ENCODE assay signal across 8 cellular contexts in genomic region chr12:12356886-12357696, GRCh38. TPM values are rescaled to one million over a fixed set of nuclear protein-coding genes. Genes with fewer than 3 reads are reported as not detected.
DNase-seq lines count a peak whose midpoint lies in the region; ATAC-seq lines count a peak whose summit lies in the region.

BORCS5 (plus strand) TSS chr12:12357078; CDS start chr12:12357452, 374 bp downstream.

- DNase-seq in D341Med (ENCODE audit: low spot score) = peak; percentile 95
- peak; percentile 100 for DNase-seq in NT2/D1 (ENCODE audit: low read depth, low spot score)
- peak; percentile 92 for DNase-seq in activated CD8-positive, alpha-beta memory T cell treated with anti-CD3 and anti-CD28 coated beads, Interleukin-2, amount 50 U/mL, for 1 hour (ENCODE audit: extremely low read depth)
- peak; percentile 98 for DNase-seq in mesendoderm
- DNase-seq in stimulated activated CD8-positive, alpha-beta memory T cell treated with anti-CD3 and anti-CD28 coated beads, Interleukin-15, amount 100 ng/mL, for 1 hour (ENCODE audit: low read depth) = peak; percentile 94

- H3K27ac ChIP-seq in HUES48 (ENCODE audit: low read depth, low read length) (peak within 1 kb of the TSS; percentile 91), mesendoderm (ENCODE audit: low read depth, low read length) (peak within 1 kb of the TSS; percentile 45)

- H3K36me3 ChIP-seq in HUES48 (ENCODE audit: control insufficient read depth, insufficient read depth, low read length) (no peaks in the 10 kb centered on the region), NT2/D1 (ENCODE audit: insufficient read depth, insufficient read length, low read length) (no peaks in the 10 kb centered on the region), endocrine pancreas (ENCODE audit: control insufficient read depth, insufficient read depth, low read length) (no peaks in the 10 kb centered on the region), mesendoderm (ENCODE audit: control insufficient read depth, insufficient read depth, low read length) (no peaks in the 10 kb centered on the region)

- H3K4ac ChIP-seq in mesendoderm (ENCODE audit: low read depth, low read length) = no peak within 1 kb of the TSS

- no peak within 1 kb of the TSS for H3K18ac ChIP-seq in mesendoderm (ENCODE audit: low read length)

- peak within 1 kb of the TSS; percentile 81 for H3K23ac ChIP-seq in mesendoderm (ENCODE audit: low read length)

- no CpG with 5 or more reads among the region's 70 CpGs for WGBS in mesendoderm (ENCODE audit: extremely low coverage, insufficient coverage, low lambda C conversion rate)

- no peak within 1 kb of the TSS for H4K8ac ChIP-seq in mesendoderm (ENCODE audit: low read depth, low read length)

- no peaks in the 10 kb centered on the region for H3K27me3 ChIP-seq in HUES48 (ENCODE audit: control insufficient read depth, insufficient read depth, low read length)
- no peaks in the 10 kb centered on the region for H3K27me3 ChIP-seq in NT2/D1 (ENCODE audit: insufficient read depth, insufficient read length)
- H3K27me3 ChIP-seq in endocrine pancreas (ENCODE audit: control insufficient read depth, insufficient read depth, low read length) = no peaks in the 10 kb centered on the region
- no peaks in the 10 kb centered on the region for H3K27me3 ChIP-seq in mesendoderm (ENCODE audit: insufficient read depth, low read length, poor library complexity)

- peak within 1 kb of the TSS; percentile 41 for H3K4me2 ChIP-seq in mesendoderm (ENCODE audit: low read length)

- H3K4me1 ChIP-seq in HUES48 (ENCODE audit: control insufficient read depth, insufficient read depth, low read length) (peaks cover 16% of the 10 kb centered on the region), NT2/D1 (ENCODE audit: insufficient read depth, insufficient read length) (no peaks in the 10 kb centered on the region), endocrine pancreas (ENCODE audit: control insufficient read depth, insufficient read depth, low read length) (peaks cover 11% of the 10 kb centered on the region), mesendoderm (ENCODE audit: control insufficient read depth, low read depth, low read length) (peaks cover 2% of the 10 kb centered on the region)

- H3K9ac ChIP-seq in HUES48 (ENCODE audit: low read depth, low read length) (peak within 1 kb of the TSS; percentile 53), NT2/D1 (ENCODE audit: insufficient read length, low read depth) (peak within 1 kb of the TSS; percentile 98), endocrine pancreas (ENCODE audit: control insufficient read depth, insufficient read depth, low read length) (peak within 1 kb of the TSS; percentile 70), mesendoderm (ENCODE audit: low read length) (peak within 1 kb of the TSS; percentile 88)

- H4K5ac ChIP-seq in mesendoderm (ENCODE audit: low read length) = peak within 1 kb of the TSS; percentile 89

- H3K9me3 ChIP-seq in HUES48 (ENCODE audit: control insufficient read depth, insufficient read depth, low read length) (no peaks in the 10 kb centered on the region), NT2/D1 (ENCODE audit: insufficient read depth, low read length) (no peaks in the 10 kb centered on the region), endocrine pancreas (ENCODE audit: control insufficient read depth, low read length) (no peaks in the 10 kb centered on the region)

- ATAC-seq in GM21390 (IDR thresholded peaks at IDR 0.05; ENCODE audit: unreplicated experiment) = peak; percentile 86

- no peak within 1 kb of the TSS for H2AK5ac ChIP-seq in mesendoderm (ENCODE audit: low read length)

- no peak within 1 kb of the TSS for H2BK15ac ChIP-seq in mesendoderm (replicated peaks; ENCODE audit: low read depth)

- peak within 1 kb of the TSS; percentile 95 for H3K56ac ChIP-seq in mesendoderm (ENCODE audit: low read length)

- H3K4me3 ChIP-seq in HUES48 (ENCODE audit: low read depth, low read length) = peak within 1 kb of the TSS; percentile 79
- peak within 1 kb of the TSS; percentile 93 for H3K4me3 ChIP-seq in NT2/D1 (ENCODE audit: insufficient read length, low read depth)
- H3K4me3 ChIP-seq in endocrine pancreas (ENCODE audit: control insufficient read depth, insufficient read depth, low read length) = peak within 1 kb of the TSS; percentile 79
- peak within 1 kb of the TSS; percentile 88 for H3K4me3 ChIP-seq in mesendoderm (ENCODE audit: low read length)

- no peaks in the 10 kb centered on the region for H3K79me2 ChIP-seq in mesendoderm (ENCODE audit: control insufficient read depth, insufficient read depth, low read length)

- H2BK120ac ChIP-seq in mesendoderm (ENCODE audit: low read depth, low read length) = no peak within 1 kb of the TSS

- no peaks in the 10 kb centered on the region for H3K79me1 ChIP-seq in mesendoderm (ENCODE audit: low read length)

- no peak within 1 kb of the TSS for H2BK5ac ChIP-seq in mesendoderm (ENCODE audit: low read length)

RNA-seq across cellular contexts. Expression of gene BORCS5, which starts in this region (rescaled TPM):
- polyA plus RNA-seq in mesendoderm (2013, experiment 1 of 2) = 6.3 TPM
- polyA plus RNA-seq in mesendoderm (2013, experiment 2 of 2) = 6.2 TPM

Comparison
In these comparisons a context has a peak if more than half of its experiments do, and no peak if none do; other contexts are left out.
1. Peak in every context shown above with its lines: DNase-seq, ATAC-seq, H3K4me3 ChIP-seq and H3K27ac ChIP-seq.